ENCODE assay signal across 10 cellular contexts in genomic region chr2:197675711-197676188, GRCh38. TPM values are rescaled to one million over a fixed set of nuclear protein-coding genes. Genes with fewer than 3 reads are reported as not detected.
DNase-seq lines count a peak whose midpoint lies in the region; ATAC-seq and TF ChIP-seq lines count a peak whose summit lies in the region.
"Had no signal": no experiment of that assay in that cellular context is flagged by ENCODE, and none has a peak within 500 bp of the region (broad histone marks: within the 10 kb centered on the region; RNA-seq: fewer than 3 reads in every experiment).

No MANE protein-coding gene starts in this region.

- H3K36me3 Mint-ChIP-seq in nephron (ENCODE audit: low read depth), result peaks cover 19% of the 10 kb centered on the region
- H3K36me3 Mint-ChIP-seq: activated naive CD8-positive, alpha-beta T cell had no signal

- no peak overlapping the region for H3K9ac ChIP-seq in MM.1S (ENCODE audit: low read length)

- H3F3A ChIP-seq in PC-9 (ENCODE audit: insufficient read depth, low read depth), result no peaks in the 10 kb centered on the region
- no peaks in the 10 kb centered on the region for H3F3A ChIP-seq in MM.1S (ENCODE audit: insufficient read depth, low read length)

- H3K9me2 ChIP-seq in PC-9 (ENCODE audit: insufficient read depth), result no peaks in the 10 kb centered on the region
- H3K9me2 ChIP-seq in MM.1S (replicated peaks; ENCODE audit: insufficient read depth, low read length), result no peaks in the 10 kb centered on the region

- H3K4me2 ChIP-seq in PC-9 (no peak overlapping the region), MM.1S (ENCODE audit: low read depth, low read length) (no peak overlapping the region)

- H3K27me3 ChIP-seq in PC-9 (ENCODE audit: insufficient read depth, low read depth), result no peaks in the 10 kb centered on the region
- no peaks in the 10 kb centered on the region for H3K27me3 ChIP-seq in MM.1S (replicated peaks; ENCODE audit: insufficient read depth, low read length)

- DNase-seq in SK-MEL-5 (ENCODE audit: low read depth, low spot score) (peak; percentile 83), fibroblast of pulmonary artery (ENCODE audit: low read depth) (peak; percentile 79), PC-9 (no peak), MM.1S (no peak)

- H3K36me3 ChIP-seq in urinary bladder (ENCODE audit: insufficient read depth) (no peaks in the 10 kb centered on the region), PC-9 (ENCODE audit: low read depth) (no peaks in the 10 kb centered on the region), MM.1S (replicated peaks; ENCODE audit: insufficient read depth, low read length) (no peaks in the 10 kb centered on the region)

- no peak overlapping the region for H3K27ac ChIP-seq in urinary bladder (ENCODE audit: low read depth)
- H3K27ac ChIP-seq in PC-9, result no peak overlapping the region
- no peak overlapping the region for H3K27ac ChIP-seq in MM.1S (ENCODE audit: low read length)

- intact Hi-C loops in PC-9 (cut with micrococcal nuclease; ENCODE audit: unreplicated experiment), result no loop called here

- in situ Hi-C loops in SK-MEL-5 (cut with HindIII; ENCODE audit: low pct_unique_long_range_greater_than_20kb, low sequenced_read_pairs), result no loop called here

- H3K79me2 ChIP-seq in PC-9 (ENCODE audit: low read depth), result no peaks in the 10 kb centered on the region
- H3K79me2 ChIP-seq in MM.1S (ENCODE audit: low read length), result no peaks in the 10 kb centered on the region

- H3K27me3 Mint-ChIP-seq in nephron (ENCODE audit: low read depth), result no peaks in the 10 kb centered on the region

- BruUV-seq in PC-9 (replicated peaks; lab: Mats Ljungman, UMichigan), result no TSS peak

- peaks cover 6% of the 10 kb centered on the region for H3K9me3 Mint-ChIP-seq in nephron

- POLR2A ChIA-PET in PC-9 (lab: Charles Lee; ENCODE audit: unreplicated experiment), result no interaction called here

- no peaks in the 10 kb centered on the region for H4K20me1 ChIP-seq in PC-9 (ENCODE audit: insufficient read depth)
- no peaks in the 10 kb centered on the region for H4K20me1 ChIP-seq in MM.1S (ENCODE audit: insufficient read depth, low read length)

- peaks cover 21% of the 10 kb centered on the region for H3K4me1 Mint-ChIP-seq in nephron

- ATAC-seq in GM21717 (IDR thresholded peaks at IDR 0.05; ENCODE audit: unreplicated experiment), result no peak

- H3K4me3 Mint-ChIP-seq in nephron, result peak overlapping the region; percentile 86 to 89 (median 87)
- H3K4me3 Mint-ChIP-seq: activated naive CD8-positive, alpha-beta T cell had no signal

- TF ChIP-seq CTCF in fibroblast of pulmonary artery (IDR thresholded peaks at IDR 0.05; ENCODE audit: low read length, missing control alignments) (no peak), nephron (IDR thresholded peaks at IDR 0.05; ENCODE audit: unreplicated experiment in 3 of 3) (no peak), PC-9 (conservative IDR thresholded peaks at IDR 0.05) (no peak), MM.1S (IDR thresholded peaks at IDR 0.05; ENCODE audit: low read length) (no peak)

- peaks cover 2% of the 10 kb centered on the region for H3K4me1 ChIP-seq in urinary bladder (ENCODE audit: insufficient read depth)
- H3K4me1 ChIP-seq in PC-9 (replicated peaks; ENCODE audit: insufficient read depth), result no peaks in the 10 kb centered on the region
- H3K4me1 ChIP-seq in MM.1S (ENCODE audit: low read length), result no peaks in the 10 kb centered on the region

- CTCF ChIA-PET in PC-9 (lab: Charles Lee), result no interaction called here

- H3K4me3 ChIP-seq in fibroblast of pulmonary artery (replicated peaks; ENCODE audit: low read depth, low read length), result peak overlapping the region; percentile 70
- H3K4me3 ChIP-seq in urinary bladder (ENCODE audit: low read depth, low read length), result peak overlapping the region; percentile 26
- no peak overlapping the region for H3K4me3 ChIP-seq in PC-9
- no peak overlapping the region for H3K4me3 ChIP-seq in MM.1S (ENCODE audit: low read length)

- no peaks in the 10 kb centered on the region for H3K9me3 ChIP-seq in PC-9 (ENCODE audit: insufficient read depth, low read depth)
- no peaks in the 10 kb centered on the region for H3K9me3 ChIP-seq in MM.1S (replicated peaks; ENCODE audit: insufficient read depth, low read length)

- peak overlapping the region; percentile 97 for H3K27ac Mint-ChIP-seq in nephron
- H3K27ac Mint-ChIP-seq: activated naive CD8-positive, alpha-beta T cell had no signal

- 19% methylated on average over 6 of the region's 6 CpGs for WGBS in urinary bladder

- H2AFZ ChIP-seq in PC-9, result no peak overlapping the region
- H2AFZ ChIP-seq in MM.1S (ENCODE audit: low read length), result no peak overlapping the region

RNA-seq across cellular contexts. Expression of gene RFTN2, which starts 0.4 kb away (rescaled TPM):
- total RNA-seq in SK-MEL-5 (2014; rRNA removed; shearing (Covaris generic)), result 2.2 and 5.0 TPM in 2 replicates
- polyA plus RNA-seq in SK-MEL-5 (2015; cell fraction: cytosol; rRNA removed), result 0.44 and 0.65 TPM in 2 replicates
- polyA plus RNA-seq in SK-MEL-5 (2015; cell fraction: nucleus; rRNA removed), result 1.9 and 3.1 TPM in 2 replicates
- 37.4 TPM for total RNA-seq in urinary bladder
- 4.0 TPM for polyA plus RNA-seq in urinary bladder
- not detected in 2 replicates for total RNA-seq in PC-9 (2021)
- total RNA-seq: HT1080; T-helper 1 cell treated with Interleukin-12 subunit alpha and Interleukin-12 subunit beta and Interleukin-4 antibody, amounts not matched to agents 30 ng/mL and 1 ng/mL, for 36 hours had no signal

RNA-seq across cellular contexts. Expression of gene MARS2, which starts 29.4 kb away (rescaled TPM):
- total RNA-seq in SK-MEL-5 (2014; rRNA removed; shearing (Covaris generic)), result 11.4 and 12.3 TPM in 2 replicates
- 15.8 and 21.1 TPM in 2 replicates for polyA plus RNA-seq in SK-MEL-5 (2015; cell fraction: cytosol; rRNA removed)
- polyA plus RNA-seq in SK-MEL-5 (2015; cell fraction: nucleus; rRNA removed), result 17.0 and 21.6 TPM in 2 replicates
- total RNA-seq in urinary bladder (3.8 TPM), PC-9 (2021) (5.1 and 6.0 TPM in 2 replicates)
- polyA plus RNA-seq in urinary bladder, result 3.7 TPM

Comparison
In these comparisons a context has a peak if more than half of its experiments do, and no peak if none do; other contexts are left out.
1. DNase-seq: peak in SK-MEL-5 (single experiment) and fibroblast of pulmonary artery (single experiment); none in PC-9 (0 of 2) and MM.1S (single experiment).
2. H3K4me3 ChIP-seq: peak in fibroblast of pulmonary artery (single experiment) and urinary bladder (single experiment); none in PC-9 (single experiment) and MM.1S (single experiment).